Comparison of ENCODE assay signal across 1 cellular context in genomic region chr20:52104546-52105044, GRCh38.
TF ChIP-seq lines count a peak whose summit lies in the region.

No MANE protein-coding gene starts in this region.

TF ChIP-seq in SK-N-SH treated with all-trans-retinoic acid at 6 μM for 48 hours, 23 proteins besides CTCF, POLR2A, EP300 and RAD21 (continued from another document):
- TF ChIP-seq CSRNP3 (CRISPR knock-in tag; IDR thresholded peaks at IDR 0.05), result no peak
- no peak for TF ChIP-seq CREB5 (CRISPR knock-in tag; IDR thresholded peaks at IDR 0.05; ENCODE audit: low read depth)
- TF ChIP-seq CSDC2 (CRISPR knock-in tag; IDR thresholded peaks at IDR 0.05), result no peak
- no peak for TF ChIP-seq ZNF8 (CRISPR knock-in tag; IDR thresholded peaks at IDR 0.05)
- no peak for TF ChIP-seq ZC3H10 (CRISPR knock-in tag; IDR thresholded peaks at IDR 0.05)
